In the genomic region with DNA sequence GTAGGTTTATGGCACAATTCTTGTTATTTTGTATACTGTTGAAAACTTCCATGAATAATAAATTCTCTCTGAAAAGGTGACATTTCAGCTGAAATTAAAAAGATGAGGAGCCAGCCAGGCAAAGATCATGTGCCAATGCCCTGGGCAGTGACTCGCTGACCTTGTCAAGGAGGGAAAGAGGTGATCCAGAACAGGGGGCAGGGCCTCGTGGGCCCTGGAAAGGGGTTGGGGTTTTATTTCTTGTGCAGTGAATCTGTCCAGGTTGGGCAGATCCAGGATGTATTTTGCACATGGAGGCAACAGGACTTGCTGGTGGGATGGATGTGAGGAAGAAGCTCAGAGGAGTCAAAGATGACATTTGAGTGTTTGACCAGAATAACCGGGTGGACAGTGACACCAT, we compare ENCODE assay signal across 11 cellular contexts. TPM values are rescaled to one million over a fixed set of nuclear protein-coding genes. Genes with fewer than 3 reads are reported as not detected.
"Had no signal": no experiment of that assay in that cellular context is flagged by ENCODE, and none has a peak within 500 bp of the region (broad histone marks: within the 10 kb centered on the region; RNA-seq: fewer than 3 reads in every experiment).

No MANE protein-coding gene starts in this region.

RNA-seq across cellular contexts. Expression of a gene that starts 31.6 kb away (rescaled TPM):
- total RNA-seq: activated CD8-positive, alpha-beta memory T cell treated with anti-CD3 and anti-CD28 coated beads for 36 hours; activated CD8-positive, alpha-beta T cell treated with anti-CD3 and anti-CD28 coated beads for 36 hours; activated T-helper 1 cell treated with anti-CD3 and anti-CD28 coated beads, Interleukin-12 subunit alpha, Interleukin-12 subunit beta, Interleukin-2, Interleukin-4 antibody, amounts not matched to agents 30 ng/mL and 10 ng/mL and 1 ng/mL, durations not matched to agents 14 hours and 24 hours and 36 hours; bronchial epithelial cell; cerebellum; K562; M059J; Right ventricle myocardium inferior; SK-MEL-5; T-helper 17 cell; WTC11 had no signal
